In genomic region chr1:155125511-155125945, GRCh38 we compare ENCODE assay signal across 9 cellular contexts. TPM values are rescaled to one million over a fixed set of nuclear protein-coding genes. Genes with fewer than 3 reads are reported as not detected.
DNase-seq lines count a peak whose midpoint lies in the region; ATAC-seq and TF ChIP-seq lines count a peak whose summit lies in the region.
"Had no signal": no experiment of that assay in that cellular context is flagged by ENCODE, and none has a peak within 500 bp of the region (broad histone marks: within the 10 kb centered on the region; RNA-seq: fewer than 3 reads in every experiment).

No MANE protein-coding gene starts in this region.

- H3K27me3 ChIP-seq in heart left ventricle: peaks cover 0 to 35% (median 0%) of the 10 kb centered on the region in 9 donors
- peaks cover 0 to 3% of the 10 kb centered on the region in 2 donors for H3K27me3 ChIP-seq in muscle layer of colon (ENCODE audit: control insufficient read depth in 1 of 2, insufficient read depth in 2 of 2, low read length in 2 of 2)
- H3K27me3 ChIP-seq in upper lobe of left lung: peaks cover 0 to 5% (median 3%) of the 10 kb centered on the region in 4 donors

- H3K27ac ChIP-seq in heart left ventricle (peak overlapping the region in 7 of 12 donors; percentile 37 to 100 (median 98)), muscle layer of colon (ENCODE audit: low read depth, low read length) (peak overlapping the region; percentile 78), upper lobe of left lung (peak overlapping the region; percentile 83 to 98 (median 98))

- DNase-seq in heart left ventricle: no peak
- no peak for DNase-seq in Right ventricle myocardium inferior (ENCODE audit: missing footprints)
- peak; percentile 53 for DNase-seq in ecto neural progenitor cell (ENCODE audit: low spot score)
- DNase-seq in upper lobe of left lung: peak in 1 of 2 donors; percentile 67
- no peak for DNase-seq in activated T-cell treated with anti-CD3 and anti-CD28 coated beads for 4 hours
- DNase-seq in NCI-H446 (lab: John Stamatoyannopoulos, UW): no peak
- DNase-seq: naive thymus-derived CD4-positive, alpha-beta T cell had no signal

- H3K36me3 ChIP-seq in heart left ventricle: peaks cover 0 to 4% (median 0%) of the 10 kb centered on the region in 9 donors
- H3K36me3 ChIP-seq in muscle layer of colon (ENCODE audit: insufficient read depth, low read length): no peaks in the 10 kb centered on the region
- no peaks in the 10 kb centered on the region for H3K36me3 ChIP-seq in upper lobe of left lung

- ATAC-seq in heart left ventricle (no peak), Right ventricle myocardium inferior (no peak), upper lobe of left lung (ENCODE audit: low FRiP score in 2 of 2) (no peak), HG02870 (IDR thresholded peaks at IDR 0.05; ENCODE audit: unreplicated experiment) (no peak)
- ATAC-seq: naive thymus-derived CD4-positive, alpha-beta T cell had no signal

- TF ChIP-seq POLR2A in heart left ventricle (IDR thresholded peaks at IDR 0.05): no peak
- no peak for TF ChIP-seq POLR2A in upper lobe of left lung (IDR thresholded peaks at IDR 0.05)

- H3K4me1 ChIP-seq in heart left ventricle: peaks cover under 1 to 52% (median 29%) of the 10 kb centered on the region in 12 donors
- H3K4me1 ChIP-seq in muscle layer of colon (ENCODE audit: insufficient read depth, low read length): peaks cover 32% of the 10 kb centered on the region
- peaks cover 35 to 69% (median 54%) of the 10 kb centered on the region in 4 donors for H3K4me1 ChIP-seq in upper lobe of left lung

- no peak for TF ChIP-seq EP300 in upper lobe of left lung (IDR thresholded peaks at IDR 0.05)

- no peak overlapping the region for H3K9ac ChIP-seq in muscle layer of colon (ENCODE audit: low read length)

- intact Hi-C loops in heart left ventricle (cut with DNase I) (loop anchor here in 9 of 10 donors (5.0 kb wide), 2 partner anchors 33 to 42 kb away; no protein-coding TSS in a partner anchor), Right ventricle myocardium inferior (cut with DNase I) (no loop called here)

- no peaks in the 10 kb centered on the region for H3K9me3 ChIP-seq in heart left ventricle
- no peaks in the 10 kb centered on the region for H3K9me3 ChIP-seq in muscle layer of colon (ENCODE audit: low read length)
- no peaks in the 10 kb centered on the region for H3K9me3 ChIP-seq in upper lobe of left lung

- H3K4me3 ChIP-seq in heart left ventricle (peak overlapping the region in 1 of 12 donors; percentile 93), muscle layer of colon (ENCODE audit: low read depth in 1 of 2, low read length in 2 of 2) (no peak overlapping the region), upper lobe of left lung (peak overlapping the region in 1 of 4 donors; percentile 66)

- TF ChIP-seq CTCF in heart left ventricle (IDR thresholded peaks at IDR 0.05) (no peak), upper lobe of left lung (IDR thresholded peaks at IDR 0.05) (no peak)

- WGBS in heart left ventricle, 4 donors: 71 to 85% (median 76%) methylated on average over 2 to 11 of the region's 11 CpGs
- 73 to 79% methylated on average over 10 to 11 of the region's 11 CpGs for WGBS in upper lobe of left lung, 2 donors

RNA-seq across cellular contexts. Expression of gene EFNA1, which starts 2.1 kb away (rescaled TPM):
- total RNA-seq in heart left ventricle (10 to 100 TPM; 22.8 to 51.8 (median 37.2) TPM), Right ventricle myocardium inferior (43.9 TPM), upper lobe of left lung (100 to 1,000 TPM; 131 to 226 (median 164) TPM)
- polyA plus RNA-seq in heart left ventricle: 100 to 1,000 TPM in 1 of 2 donors, 10 to 100 TPM in 1; 31.6 to 103 TPM

RNA-seq across cellular contexts. Expression of gene SLC50A1, which starts 10.1 kb away (rescaled TPM):
- total RNA-seq in heart left ventricle (10 to 100 TPM in 4 of 9 donors, 1 to 10 TPM in 5; 5.4 to 21.7 (median 9.7) TPM), Right ventricle myocardium inferior (9.3 TPM), upper lobe of left lung (10 to 100 TPM; 19.9 to 49.9 (median 42.7) TPM)
- 10 to 100 TPM; 15.7 to 36.0 TPM for polyA plus RNA-seq in heart left ventricle

RNA-seq across cellular contexts. Expression of gene DPM3, which starts 14.8 kb away (rescaled TPM):
- total RNA-seq in heart left ventricle (10 to 100 TPM; 46.1 to 70.7 (median 54.4) TPM), Right ventricle myocardium inferior (55.7 TPM), upper lobe of left lung (100 to 1,000 TPM in 2 of 6 donors, 10 to 100 TPM in 3, not detected in 1; 25.1 to 112 (median 67.5) TPM)
- polyA plus RNA-seq in heart left ventricle: 100 to 1,000 TPM in 1 of 2 donors, 10 to 100 TPM in 1; 75.4 to 216 TPM

RNA-seq across cellular contexts. Expression of gene EFNA3, which starts 46.9 kb away (rescaled TPM):
- total RNA-seq in heart left ventricle (1 to 10 TPM in 2 of 9 donors, under 1 TPM in 7; 0.20 to 2.4 (median 0.61) TPM), Right ventricle myocardium inferior (1.1 TPM), upper lobe of left lung (1 to 10 TPM in 4 of 6 donors, under 1 TPM in 2; 0.33 to 2.1 (median 1.4) TPM)
- polyA plus RNA-seq in heart left ventricle: 1 to 10 TPM in 1 of 2 donors, under 1 TPM in 1; 0.61 to 1.9 TPM

RNA-seq across cellular contexts. Expression of gene KRTCAP2, which starts 47.6 kb away (rescaled TPM):
- total RNA-seq in heart left ventricle (100 to 1,000 TPM; 106 to 199 (median 123) TPM), Right ventricle myocardium inferior (118 TPM), upper lobe of left lung (100 to 1,000 TPM in 4 of 6 donors, 10 to 100 TPM in 2; 47.1 to 166 (median 131) TPM)
- polyA plus RNA-seq in heart left ventricle: 100 to 1,000 TPM; 220 to 283 TPM
